25 cellular contexts compared by ENCODE assay signal in genomic region chr3:58864480-58864879, GRCh38.
"Had no signal": no experiment of that assay in that cellular context is flagged by ENCODE, and none has a peak within 500 bp of the region (broad histone marks: within the 10 kb centered on the region; RNA-seq: fewer than 3 reads in every experiment).

No MANE protein-coding gene starts in this region.

- H3K36me3 ChIP-seq: colonic mucosa, esophagus squamous epithelium, neural progenitor cell, right lobe of liver, suprapubic skin, transverse colon, upper lobe of right lung, uterus had no signal

- ATAC-seq: left lobe of liver; naive thymus-derived CD4-positive, alpha-beta T cell; right lobe of liver; stimulated activated naive CD8-positive, alpha-beta T cell treated with anti-CD3 and anti-CD28 coated beads, Interleukin-15, amount 100 ng/mL, for 72 hours; upper lobe of right lung had no signal

- H3K4me3 ChIP-seq: colonic mucosa, esophagus squamous epithelium, lung, neural progenitor cell, right lobe of liver, smooth muscle cell, suprapubic skin, transverse colon, upper lobe of right lung, uterus had no signal

- DNase-seq: colonic mucosa; effector memory CD4-positive, alpha-beta T cell; erythroblast; esophagus squamous epithelium; foreskin melanocyte; head of caudate nucleus; mesendoderm; midbrain; naive thymus-derived CD4-positive, alpha-beta T cell; right lobe of liver; stimulated activated CD4-positive, alpha-beta T cell treated with anti-CD3 and anti-CD28 coated beads, Interleukin-12 subunit alpha, Interleukin-12 subunit beta, amount 100 ng/mL, for 4 hours; stimulated activated CD4-positive, alpha-beta T cell treated with anti-CD3 and anti-CD28 coated beads, Interleukin-1b, Interleukin-23, amount 100 ng/mL, for 48 hours; stimulated activated CD4-positive, alpha-beta T cell treated with anti-CD3 and anti-CD28 coated beads, Interleukin-4, amount 100 ng/mL, for 1 hour; stimulated activated CD8-positive, alpha-beta memory T cell treated with anti-CD3 and anti-CD28 coated beads, Interleukin-4, amount 100 ng/mL, for 48 hours; stimulated activated naive CD4-positive, alpha-beta T cell; stimulated activated naive CD8-positive, alpha-beta T cell treated with anti-CD3 and anti-CD28 coated beads, Interleukin-15, amount 100 ng/mL, for 72 hours; transverse colon; upper lobe of right lung; uterus had no signal

- FAIRE-seq: keratinocyte had no signal

- H3K27me3 ChIP-seq: colonic mucosa, esophagus squamous epithelium, neural progenitor cell, right lobe of liver, suprapubic skin, transverse colon, upper lobe of right lung, uterus had no signal
